In the genomic region with DNA sequence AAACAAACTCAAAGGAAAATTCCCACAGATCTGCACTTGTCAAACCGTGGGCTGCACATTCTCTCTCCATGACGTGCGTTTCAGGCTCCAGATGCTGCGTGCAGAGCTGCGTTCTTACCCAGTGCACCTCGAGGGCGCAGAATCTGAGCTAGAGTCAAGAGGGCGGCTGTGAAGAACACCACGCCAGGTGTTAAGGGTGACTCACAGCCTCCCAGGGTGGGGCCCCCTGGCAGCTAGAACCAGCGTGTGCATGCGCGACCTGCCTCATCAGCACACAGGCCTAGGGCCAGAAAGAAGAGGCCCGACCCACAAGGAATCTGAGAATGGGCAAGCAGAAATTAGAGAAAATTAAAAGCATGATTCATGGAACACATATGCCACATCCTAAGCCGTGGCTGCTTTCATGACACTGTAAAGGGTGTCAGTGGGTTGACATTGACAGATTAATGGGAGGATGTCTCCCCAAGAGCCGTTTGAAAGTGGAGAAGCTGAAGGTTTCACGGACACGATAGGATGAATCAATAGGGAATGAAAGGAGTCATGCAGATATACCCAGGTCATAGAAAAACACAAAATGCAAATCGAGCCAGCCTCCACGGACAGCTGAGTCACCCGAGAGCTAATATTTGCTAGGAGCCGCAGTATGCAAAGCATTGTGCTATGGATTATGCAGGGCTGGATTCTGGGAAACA, we compare ENCODE assay signal across 9 cellular contexts. TPM values are rescaled to one million over a fixed set of nuclear protein-coding genes. Genes with fewer than 3 reads are reported as not detected.
DNase-seq lines count a peak whose midpoint lies in the region; ATAC-seq and TF ChIP-seq lines count a peak whose summit lies in the region.
"Had no signal": no experiment of that assay in that cellular context is flagged by ENCODE, and none has a peak within 500 bp of the region (broad histone marks: within the 10 kb centered on the region; RNA-seq: fewer than 3 reads in every experiment).

No MANE protein-coding gene starts in this region.

- H3K4me1 ChIP-seq in adipocyte (ENCODE audit: control insufficient read depth, insufficient read depth, low read length), result peaks cover 33% of the 10 kb centered on the region
- H3K4me1 ChIP-seq in lung (ENCODE audit: control insufficient read depth in 2 of 2, insufficient read depth in 2 of 2, low read length in 2 of 2), result no peaks in the 10 kb centered on the region
- H3K4me1 ChIP-seq in aorta (ENCODE audit: control insufficient read depth in 1 of 2, insufficient read depth in 2 of 2, low read length in 2 of 2), result no peaks in the 10 kb centered on the region

- H3K36me3 ChIP-seq in adipocyte (ENCODE audit: control insufficient read depth, insufficient read depth, low read length, severe bottlenecking), result no peaks in the 10 kb centered on the region
- no peaks in the 10 kb centered on the region for H3K36me3 ChIP-seq in lung (ENCODE audit: control insufficient read depth in 2 of 2, insufficient read depth in 2 of 2, low read length in 2 of 2)
- no peaks in the 10 kb centered on the region for H3K36me3 ChIP-seq in aorta (ENCODE audit: control insufficient read depth in 1 of 2, insufficient read depth in 2 of 2, low read length in 1 of 2)

- intact Hi-C loops in aorta (cut with DNase I), result no loop called here

- no peak for TF ChIP-seq CTCF in lung (IDR thresholded peaks at IDR 0.05; ENCODE audit: control extremely low read depth, extremely low read depth)

- H3K27ac ChIP-seq in lung (ENCODE audit: low read depth in 1 of 2, low read length in 1 of 2) (peak overlapping the region in 1 of 2 donors; percentile 1), aorta (ENCODE audit: low read depth in 1 of 2, low read length in 2 of 2) (no peak overlapping the region)

- H3K27me3 ChIP-seq in adipocyte (replicated peaks; ENCODE audit: control insufficient read depth, insufficient read depth, low read length) (peaks cover 12% of the 10 kb centered on the region), lung (ENCODE audit: control insufficient read depth, insufficient read depth) (no peaks in the 10 kb centered on the region), aorta (ENCODE audit: control insufficient read depth in 1 of 2, insufficient read depth in 2 of 2, low read length in 1 of 2) (no peaks in the 10 kb centered on the region)

- no peak overlapping the region for H3K9ac ChIP-seq in adipocyte (ENCODE audit: low read length)

- WGBS in lung, 2 donors, result 66 to 86% methylated on average over 21 of the region's 21 CpGs
- WGBS in aorta, 2 donors, result 78 to 79% methylated on average over 21 of the region's 21 CpGs

- H3K9me3 ChIP-seq in adipocyte (ENCODE audit: control insufficient read depth, low read length), result no peaks in the 10 kb centered on the region
- H3K9me3 ChIP-seq in lung (ENCODE audit: control insufficient read depth in 2 of 2, insufficient read depth in 1 of 2, low read length in 1 of 2), result no peaks in the 10 kb centered on the region
- no peaks in the 10 kb centered on the region for H3K9me3 ChIP-seq in aorta (ENCODE audit: control insufficient read depth, low read length)

- DNase-seq in Ammon's horn (ENCODE audit: low spot score) (peak; percentile 56), NCI-H1105 (lab: John Stamatoyannopoulos, UW) (peak; percentile 72), adipocyte (ENCODE audit: low read depth) (peak; percentile 94), lung (ENCODE audit: low spot score) (peak; percentile 77), inferior parietal cortex (ENCODE audit: extremely low spot score) (no peak), aorta (no peak), GM19240 (ENCODE audit: insufficient read length, low spot score) (no peak)
- DNase-seq: dermis blood vessel endothelial cell had no signal

- H3K4me3 ChIP-seq in adipocyte (ENCODE audit: low read length), result no peak overlapping the region
- no peak overlapping the region for H3K4me3 ChIP-seq in lung
- H3K4me3 ChIP-seq in aorta (ENCODE audit: low read length in 2 of 2), result no peak overlapping the region

- peak; percentile 66 for ATAC-seq in lung (ENCODE audit: insufficient read depth, low FRiP score)
- ATAC-seq in aorta (ENCODE audit: low FRiP score), result no peak
- ATAC-seq in HG03097 (IDR thresholded peaks at IDR 0.05; ENCODE audit: low FRiP score, unreplicated experiment), result no peak

RNA-seq across cellular contexts. Expression of a gene that starts 29.0 kb away (rescaled TPM):
- total RNA-seq in lung (10 to 100 TPM in 1 of 2 donors, 1 to 10 TPM in 1; 8.8 to 13.8 TPM), aorta (not detected)
- polyA plus RNA-seq in lung (1 to 10 TPM; 3.1 to 6.1 TPM), aorta (not detected)
- total RNA-seq: dermis blood vessel endothelial cell had no signal

Comparison
In these comparisons a context has a peak if more than half of its experiments do, and no peak if none do; other contexts are left out.
1. DNase-seq: peak in Ammon's horn (single experiment), NCI-H1105 (single experiment), adipocyte (single experiment) and lung (single experiment); none in inferior parietal cortex (single experiment), aorta (0 of 2) and GM19240 (single experiment).
2. RNA of a gene that starts 29.0 kb away (total RNA-seq): 8.8 to 13.8 TPM in lung; not detected in aorta; every median in the first group is over 4 times any median in the second.